Comparison of ENCODE assay signal across 18 cellular contexts in the genomic region with DNA sequence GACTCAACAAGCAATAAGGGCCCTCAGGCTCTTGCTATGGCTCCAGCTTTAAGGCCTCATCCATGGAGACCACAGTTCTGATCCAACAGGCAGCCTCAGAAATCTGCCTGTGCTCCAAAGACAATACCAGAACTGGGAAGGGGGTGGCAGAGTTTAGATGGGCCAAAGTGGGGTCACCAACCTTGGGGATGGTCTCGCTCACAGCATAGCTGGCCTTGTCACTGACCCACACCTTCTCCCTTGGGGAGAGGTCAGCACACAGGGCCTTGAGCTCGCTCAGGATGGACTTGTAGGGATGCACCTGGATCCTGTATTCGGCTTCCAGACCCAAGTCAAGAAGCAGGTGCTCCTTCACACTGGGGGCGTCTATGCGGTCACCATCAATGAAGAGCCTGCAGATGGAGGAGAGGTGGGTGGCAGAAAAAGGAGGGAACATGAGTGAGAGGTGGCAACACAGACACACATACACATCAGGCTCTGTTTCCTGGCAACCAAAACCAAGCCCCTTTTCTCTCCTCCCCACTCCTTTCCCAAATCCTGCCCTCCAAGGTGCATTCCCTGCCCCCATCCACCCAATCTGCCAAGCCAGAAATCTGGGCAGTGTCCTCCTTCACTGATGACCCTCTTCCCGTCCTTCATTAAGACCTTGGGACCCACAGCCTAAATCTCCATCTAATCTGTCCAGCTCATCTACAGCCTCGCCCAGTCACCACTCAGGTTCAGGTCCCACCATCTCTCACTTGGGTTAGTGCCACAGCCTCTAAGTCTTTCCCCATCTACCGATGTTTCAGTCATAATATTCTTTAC. TPM values are rescaled to one million over a fixed set of nuclear protein-coding genes. Genes with fewer than 3 reads are reported as not detected.
DNase-seq lines count a peak whose midpoint lies in the region; ATAC-seq and TF ChIP-seq lines count a peak whose summit lies in the region.
"Had no signal": no experiment of that assay in that cellular context is flagged by ENCODE, and none has a peak within 500 bp of the region (broad histone marks: within the 10 kb centered on the region; RNA-seq: fewer than 3 reads in every experiment).

No MANE protein-coding gene starts in this region.

- intact Hi-C loops in CD14-positive monocyte (cut with micrococcal nuclease) = loop anchor here in 1 of 2 donors (10.0 kb wide), 1 partner anchor 242 kb away; no protein-coding TSS in a partner anchor
- intact Hi-C loops in IMR-90 (cut with micrococcal nuclease) = loop anchor here (5.0 kb wide), 1 partner anchor 345 kb away; no protein-coding TSS in a partner anchor
- intact Hi-C loops in dorsolateral prefrontal cortex (cut with DNase I) = loop anchor here (5.0 to 10.0 kb wide), 9 partner anchors 40 to 662 kb away; a partner anchor contains a TSS

- no peak overlapping the region for H4K12ac ChIP-seq in trophoblast cell (ENCODE audit: low read depth, low read length)

- H3K9ac ChIP-seq in IMR-90 (ENCODE audit: low read depth, low read length) (no peak overlapping the region), trophoblast cell (ENCODE audit: low read length) (no peak overlapping the region)

- H3K4me1 ChIP-seq in IMR-90 (ENCODE audit: control insufficient read depth, insufficient read depth, low read length) = peaks cover 15% of the 10 kb centered on the region
- peaks cover 4 to 12% of the 10 kb centered on the region in 2 experiments for H3K4me1 ChIP-seq in trophoblast cell (ENCODE audit: control insufficient read depth in 1 of 2, insufficient read depth in 2 of 2, low read length in 2 of 2)

- no peak overlapping the region for H3K4me2 ChIP-seq in IMR-90 (ENCODE audit: low read depth, low read length)
- no peak overlapping the region for H3K4me2 ChIP-seq in trophoblast cell (ENCODE audit: low read length)

- H3K4me3 ChIP-seq in IMR-90 (ENCODE audit: insufficient read depth, low read depth, low read length) (no peak overlapping the region), dorsolateral prefrontal cortex (peak overlapping the region in 24 of 59 donors; percentile 2 to 65 (median 54)), trophoblast cell (ENCODE audit: low read depth, low read length) (peak overlapping the region; percentile 53)
- H3K4me3 ChIP-seq: SJSA1 had no signal

- H2BK120ac ChIP-seq in IMR-90 (ENCODE audit: low read depth, low read length) (no peak overlapping the region), trophoblast cell (ENCODE audit: insufficient read depth, low read length, poor library complexity) (no peak overlapping the region)

- H2BK5ac ChIP-seq in IMR-90 (ENCODE audit: low read depth, low read length, poor library complexity, severe bottlenecking) (no peak overlapping the region), trophoblast cell (ENCODE audit: low read depth, low read length, poor library complexity) (no peak overlapping the region)

- no peaks in the 10 kb centered on the region for H3K79me2 ChIP-seq in trophoblast cell (ENCODE audit: control insufficient read depth, insufficient read depth, low read length, poor library complexity)

- H4K20me1 ChIP-seq in IMR-90 (ENCODE audit: insufficient read depth, low read length) = 0 out of 2 replicates have a peak, but pooled peaks cover 11% of the 10 kb centered on the region

- no peak overlapping the region for H2BK20ac ChIP-seq in IMR-90 (ENCODE audit: low read depth, low read length)

- no peaks in the 10 kb centered on the region for H3K9me3 Mint-ChIP-seq in CD14-positive monocyte

- H3K23ac ChIP-seq in IMR-90 (ENCODE audit: low read depth, low read length) = no peak overlapping the region
- H3K23ac ChIP-seq in trophoblast cell (ENCODE audit: low read length) = no peak overlapping the region

- no peak overlapping the region for H2BK12ac ChIP-seq in trophoblast cell (ENCODE audit: low read length)

- peaks cover under 1 to 21% of the 10 kb centered on the region in 2 experiments; a peak in 2 of 4 replicates for H3K79me1 ChIP-seq in IMR-90 (ENCODE audit: low read depth in 1 of 2, low read length in 2 of 2)
- H3K79me1 ChIP-seq in trophoblast cell (ENCODE audit: low read length) = no peaks in the 10 kb centered on the region

- no peak for TF ChIP-seq POLR2A in IMR-90 (IDR thresholded peaks at IDR 0.05; ENCODE audit: low read depth, low read length)

- no peaks in the 10 kb centered on the region for H3K27me3 ChIP-seq in IMR-90 (ENCODE audit: control insufficient read depth, insufficient read depth, low read length)
- H3K27me3 ChIP-seq in dorsolateral prefrontal cortex = no peaks in the 10 kb centered on the region
- no peaks in the 10 kb centered on the region for H3K27me3 ChIP-seq in trophoblast cell (ENCODE audit: insufficient read depth, low read length)
- H3K27me3 ChIP-seq: SJSA1 had no signal

- H3K4ac ChIP-seq in IMR-90 (ENCODE audit: low read depth, low read length) (no peak overlapping the region), trophoblast cell (ENCODE audit: low read depth, low read length) (no peak overlapping the region)

- peaks cover 41% of the 10 kb centered on the region for H3K36me3 ChIP-seq in IMR-90 (ENCODE audit: control insufficient read depth, insufficient read depth, low read length)
- peaks cover 35 to 41% of the 10 kb centered on the region in 2 experiments for H3K36me3 ChIP-seq in trophoblast cell (ENCODE audit: control insufficient read depth in 1 of 2, insufficient read depth in 2 of 2, low read length in 2 of 2)

- no peak overlapping the region for H4K5ac ChIP-seq in IMR-90 (ENCODE audit: low read depth, low read length)

- no peak overlapping the region for H2AFZ ChIP-seq in IMR-90 (replicated peaks; ENCODE audit: low read length, poor library complexity)
- H2AFZ ChIP-seq in trophoblast cell (ENCODE audit: insufficient read depth, low read length, poor library complexity) = no peak overlapping the region

- H4K91ac ChIP-seq in IMR-90 (ENCODE audit: insufficient read depth, low read depth, low read length) (no peak overlapping the region), trophoblast cell (ENCODE audit: low read depth, low read length) (no peak overlapping the region)

- H3K27ac ChIP-seq in IMR-90 (ENCODE audit: insufficient read depth, low read length) (no peak overlapping the region), dorsolateral prefrontal cortex (peak overlapping the region in 41 of 59 donors; percentile 0 to 94 (median 86)), trophoblast cell (ENCODE audit: low read depth, low read length) (no peak overlapping the region)
- H3K27ac ChIP-seq: HL-60, SJSA1 had no signal

- H3K56ac ChIP-seq in IMR-90 (ENCODE audit: extremely low read depth, insufficient read depth, low read length) = no peak overlapping the region

- H3K9me3 ChIP-seq in IMR-90 (ENCODE audit: control insufficient read depth, insufficient read depth, low read length) = no peaks in the 10 kb centered on the region
- H3K9me3 ChIP-seq in trophoblast cell (ENCODE audit: insufficient read depth, low read depth, low read length) = no peaks in the 10 kb centered on the region
- H3K9me3 ChIP-seq: SJSA1 had no signal

- 100% methylated on average over 2 of the region's 8 CpGs; no CpG with 5 or more reads in 1 of the 2 experiments for WGBS in IMR-90 (ENCODE audit: extremely low coverage in 2 of 2, insufficient read length in 1 of 2), 2 experiments
- no CpG with 5 or more reads among the region's 8 CpGs for WGBS in trophoblast cell (ENCODE audit: extremely low coverage, insufficient coverage, insufficient read length)

- dilution Hi-C loops in IMR-90 (cut with HindIII; ENCODE audit: low sequenced_read_pairs, unreplicated experiment) = no loop called here

- H3K18ac ChIP-seq in IMR-90 (ENCODE audit: low read depth, low read length) (no peak overlapping the region), trophoblast cell (ENCODE audit: low read length) (no peak overlapping the region)

- no peak overlapping the region for H2BK15ac ChIP-seq in IMR-90 (ENCODE audit: low read depth, low read length)

- H3K9me1 ChIP-seq in IMR-90 (ENCODE audit: insufficient read depth, low read length) = no peaks in the 10 kb centered on the region; the same call in 1 of the 2 replicates

- H2AK9ac ChIP-seq in IMR-90 (replicated peaks; ENCODE audit: low read depth, low read length, poor library complexity) = peak overlapping the region; percentile 58

- no TSS peak for BruUV-seq in IMR-90 (replicated peaks; lab: Mats Ljungman, UMichigan)

- POLR2A ChIA-PET in IMR-90 (lab: Charles Lee; ENCODE audit: unreplicated experiment) = no interaction called here

- in situ Hi-C loops in IMR-90 (cut with MboI; ENCODE audit: low sequenced_read_pairs) = loop anchor here (5.0 kb wide), 2 partner anchors 255 to 390 kb away; no protein-coding TSS in a partner anchor

- H3K36me3 Mint-ChIP-seq in CD14-positive monocyte = peaks cover 78 to 83% of the 10 kb centered on the region in 2 donors

- no peaks in the 10 kb centered on the region for H3K27me3 Mint-ChIP-seq in CD14-positive monocyte (ENCODE audit: low read depth in 3 of 3)

- H2AK5ac ChIP-seq in IMR-90 (ENCODE audit: low read depth, low read length) (no peak overlapping the region), trophoblast cell (ENCODE audit: low read length) (no peak overlapping the region)

- no peak for TF ChIP-seq RAD21 in IMR-90 (IDR thresholded peaks at IDR 0.05; ENCODE audit: low read length)

- peaks cover 17% of the 10 kb centered on the region for H3K4me1 Mint-ChIP-seq in CD14-positive monocyte

- TF ChIP-seq CTCF in CD14-positive monocyte (IDR thresholded peaks at IDR 0.05) (no peak), IMR-90 (conservative IDR thresholded peaks at IDR 0.05; ENCODE audit: low read depth, low read length) (no peak), dorsolateral prefrontal cortex (IDR thresholded peaks at IDR 0.05 in 54 of 56, conservative IDR thresholded peaks at IDR 0.05 in 2 of 56; ENCODE audit: low read depth in 1 of 56, partially characterized antibody in 56 of 56) (no peak)

- CTCF ChIA-PET in IMR-90 (lab: Yijun Ruan, JAX) = interaction anchor here (0.6 kb wide), 1 partner anchor 417 kb away, joined by 3 read pairs; no protein-coding TSS in a partner anchor

- no peak overlapping the region for H3K14ac ChIP-seq in IMR-90 (replicated peaks; ENCODE audit: low read depth, low read length)
- no peak overlapping the region for H3K14ac ChIP-seq in trophoblast cell (ENCODE audit: low read length)

- ATAC-seq in IMR-90 (ENCODE audit: low read depth) = no peak
- no peak for ATAC-seq in HG02852 (IDR thresholded peaks at IDR 0.05; ENCODE audit: unreplicated experiment)
- ATAC-seq: Right ventricle myocardium inferior had no signal

- no peak overlapping the region for H4K8ac ChIP-seq in IMR-90 (ENCODE audit: low read depth in 2 of 2, low read length in 2 of 2)
- no peak overlapping the region for H4K8ac ChIP-seq in trophoblast cell (ENCODE audit: low read depth, low read length)

- H3K27ac Mint-ChIP-seq in CD14-positive monocyte = peak overlapping the region in 4 of 7 donors; percentile 1 to 59 (median 42)

- DNase-seq in CD14-positive monocyte (ENCODE audit: low spot score) (no peak), IMR-90 (no peak), dorsolateral prefrontal cortex (no peak), trophoblast cell (no peak), occipital lobe (lab: John Stamatoyannopoulos, UW) (no peak), midbrain (lab: John Stamatoyannopoulos, UW) (no peak), RPMI8226 (no peak)
- DNase-seq: AML-193, C1 segment of cervical spinal cord, NCI-H1417 treated with DMSO at 0.1 percent for 48 hours, NCI-H187, NCI-H446, NCI-H526, OCI-M1 had no signal

- no peak overlapping the region for H3K4me3 Mint-ChIP-seq in CD14-positive monocyte

RNA-seq across cellular contexts. Expression of a gene that starts 40.9 kb away (rescaled TPM):
- polyA plus RNA-seq in CD14-positive monocyte (10 to 100 TPM; 32.1 to 38.4 TPM), IMR-90 (2012; rRNA removed) (311 and 378 TPM in 2 replicates)
- total RNA-seq in IMR-90 (2012; rRNA removed) (136 and 164 TPM in 2 replicates), dorsolateral prefrontal cortex (10 to 100 TPM; 42.7 to 96.7 (median 63.5) TPM), occipital lobe (88.9 TPM)
- 71.3 and 117 TPM in 2 replicates for polyA plus RNA-seq in IMR-90 (2012; cell fraction: cytosol; rRNA removed)
- 84.0 and 137 TPM in 2 replicates for polyA plus RNA-seq in IMR-90 (2012; cell fraction: nucleus; rRNA removed; ENCODE audit: low replicate concordance)
- 48.2 and 48.7 TPM in 2 replicates for polyA plus RNA-seq in trophoblast cell (2013)

Comparison
In these comparisons a context has a peak if more than half of its experiments do, and no peak if none do; other contexts are left out.
1. H3K27ac ChIP-seq: peak in dorsolateral prefrontal cortex (41 of 59); none in IMR-90 (single experiment) and trophoblast cell (single experiment).